22 cellular contexts compared by ENCODE assay signal in the genomic region with DNA sequence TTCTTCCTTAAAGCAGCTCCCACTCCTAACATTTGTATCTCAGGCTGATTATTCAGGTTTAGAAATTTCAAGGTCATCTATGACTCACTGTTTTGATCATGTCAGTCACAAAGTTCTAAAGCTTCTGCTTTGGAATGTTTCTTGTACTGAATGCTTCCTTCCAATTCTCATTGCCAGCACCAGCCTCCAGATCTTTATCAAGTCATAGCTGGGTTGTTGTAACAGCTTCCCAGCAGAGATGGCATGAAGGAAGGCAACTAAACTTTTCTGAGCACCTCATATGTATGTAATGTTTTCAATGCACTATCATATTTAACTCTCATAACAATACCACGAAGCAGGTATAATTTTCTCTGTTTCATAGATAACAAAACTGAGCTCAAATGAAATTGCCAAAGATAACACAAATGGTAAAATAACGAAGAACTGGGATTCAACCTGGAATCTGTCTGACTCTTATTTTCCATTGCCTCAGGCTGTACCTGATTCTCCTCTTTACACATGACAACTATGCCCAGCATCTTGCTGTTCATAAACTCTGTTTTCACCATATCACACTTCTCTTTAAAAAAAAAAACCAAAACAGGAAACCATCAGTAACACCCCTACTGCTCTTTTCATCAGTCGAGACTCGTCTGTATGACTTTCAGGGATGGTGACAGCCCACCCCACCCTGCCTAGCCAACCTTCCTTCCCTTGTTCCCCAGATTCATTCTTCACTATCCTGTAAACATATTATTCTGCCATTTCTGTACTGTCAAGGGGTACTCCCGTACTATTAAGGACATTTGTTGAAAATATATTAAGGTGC. TPM values are rescaled to one million over a fixed set of nuclear protein-coding genes. Genes with fewer than 3 reads are reported as not detected.
A peak's percentile ranks its signal among the peaks of the same experiment; 100 is the strongest.
DNase-seq lines count a peak whose midpoint lies in the region; ATAC-seq, FAIRE-seq and TF ChIP-seq lines count a peak whose summit lies in the region.
"Had no signal": no experiment of that assay in that cellular context is flagged by ENCODE, and none has a peak within 500 bp of the region (broad histone marks: within the 10 kb centered on the region; RNA-seq: fewer than 3 reads in every experiment).

No MANE protein-coding gene starts in this region.

- H3K27ac Mint-ChIP-seq in central memory CD8-positive, alpha-beta T cell (ENCODE audit: low read depth), result peak overlapping the region; percentile 72
- H3K27ac Mint-ChIP-seq in neural progenitor cell (no peak overlapping the region), type B pancreatic cell (no peak overlapping the region)
- H3K27ac Mint-ChIP-seq: activated CD4-positive, alpha-beta memory T cell treated with anti-CD3 and anti-CD28 coated beads for 36 hours; activated naive CD8-positive, alpha-beta T cell; activated T-cell treated with anti-CD3 and anti-CD28 coated beads, Interleukin-2, amount 50 U/mL, for 24 hours; brain; stimulated activated memory B cell treated with anti-CD40 and anti-IgM and Interleukin-4, amounts not matched to agents 10 μg/mL and 1 μg/mL and 100 μg/mL, for 72 hours had no signal

- H3K27me3 Mint-ChIP-seq in central memory CD8-positive, alpha-beta T cell, result peaks cover 32% of the 10 kb centered on the region
- H3K27me3 Mint-ChIP-seq in neural progenitor cell (ENCODE audit: insufficient read depth, low read depth) (peaks cover 2% of the 10 kb centered on the region), type B pancreatic cell (peaks cover 6% of the 10 kb centered on the region)

- FAIRE-seq in HTR-8/SVneo (lab: Jason Lieb, UNC), result no peak
- FAIRE-seq: GM18507, H1 had no signal

- no peak overlapping the region for H3K56ac ChIP-seq in mesendoderm (ENCODE audit: low read length)

- H3K79me2 ChIP-seq in mesendoderm (ENCODE audit: control insufficient read depth, insufficient read depth, low read length), result no peaks in the 10 kb centered on the region
- no peaks in the 10 kb centered on the region for H3K79me2 ChIP-seq in neural progenitor cell (ENCODE audit: low read depth)

- H2AK5ac ChIP-seq in mesendoderm (ENCODE audit: low read length), result no peak overlapping the region

- no peak overlapping the region for H2AFZ ChIP-seq in neural progenitor cell (replicated peaks)

- H2BK5ac ChIP-seq in mesendoderm (ENCODE audit: low read length), result no peak overlapping the region

- H3K4ac ChIP-seq in mesendoderm (ENCODE audit: low read depth, low read length), result no peak overlapping the region

- no peaks in the 10 kb centered on the region for H3K9me3 ChIP-seq in neural progenitor cell (ENCODE audit: low read depth)
- H3K9me3 ChIP-seq: left ventricle myocardium inferior, testis had no signal

- no peaks in the 10 kb centered on the region for H3K36me3 Mint-ChIP-seq in central memory CD8-positive, alpha-beta T cell (ENCODE audit: insufficient read depth)
- H3K36me3 Mint-ChIP-seq in neural progenitor cell (no peaks in the 10 kb centered on the region), type B pancreatic cell (no peaks in the 10 kb centered on the region)
- H3K36me3 Mint-ChIP-seq: activated CD4-positive, alpha-beta memory T cell treated with anti-CD3 and anti-CD28 coated beads for 36 hours; brain; stimulated activated memory B cell treated with anti-CD40 and anti-IgM and Interleukin-4, amounts not matched to agents 10 μg/mL and 1 μg/mL and 100 μg/mL, for 72 hours had no signal

- no peaks in the 10 kb centered on the region for H3F3A ChIP-seq in neural progenitor cell (ENCODE audit: low read depth)

- H3K79me1 ChIP-seq in mesendoderm (ENCODE audit: low read length), result no peaks in the 10 kb centered on the region

- no peak overlapping the region for H3K18ac ChIP-seq in mesendoderm (ENCODE audit: low read length)

- no peak overlapping the region for H4K8ac ChIP-seq in mesendoderm (ENCODE audit: low read depth, low read length)

- no peaks in the 10 kb centered on the region for H4K20me1 ChIP-seq in neural progenitor cell (ENCODE audit: low read depth)

- no peaks in the 10 kb centered on the region for H3K9me3 Mint-ChIP-seq in central memory CD8-positive, alpha-beta T cell
- H3K9me3 Mint-ChIP-seq in neural progenitor cell (no peaks in the 10 kb centered on the region), type B pancreatic cell (no peaks in the 10 kb centered on the region)
- H3K9me3 Mint-ChIP-seq: activated CD4-positive, alpha-beta memory T cell treated with anti-CD3 and anti-CD28 coated beads for 36 hours; activated T-cell treated with anti-CD3 and anti-CD28 coated beads, Interleukin-2, amount 50 U/mL, for 24 hours; brain; stimulated activated memory B cell treated with anti-CD40 and anti-IgM and Interleukin-4, amounts not matched to agents 10 μg/mL and 1 μg/mL and 100 μg/mL, for 72 hours had no signal

- no peak overlapping the region for H3K9ac ChIP-seq in mesendoderm (ENCODE audit: low read length)
- no peak overlapping the region for H3K9ac ChIP-seq in neural progenitor cell

- no peak overlapping the region for H4K5ac ChIP-seq in mesendoderm (ENCODE audit: low read length)

- H3K4me2 ChIP-seq in mesendoderm (ENCODE audit: low read length), result no peak overlapping the region
- H3K4me2 ChIP-seq in neural progenitor cell, result no peak overlapping the region

- no peak overlapping the region for H2BK15ac ChIP-seq in mesendoderm (replicated peaks; ENCODE audit: low read depth)

- H3K36me3 ChIP-seq in mesendoderm (ENCODE audit: control insufficient read depth, insufficient read depth, low read length), result no peaks in the 10 kb centered on the region
- no peaks in the 10 kb centered on the region for H3K36me3 ChIP-seq in neural progenitor cell
- H3K36me3 ChIP-seq: left ventricle myocardium inferior had no signal

- H3K27me3 ChIP-seq in mesendoderm (ENCODE audit: insufficient read depth, low read length, poor library complexity), result no peaks in the 10 kb centered on the region
- H3K27me3 ChIP-seq in neural progenitor cell, result no peaks in the 10 kb centered on the region
- H3K27me3 ChIP-seq: testis had no signal

- H3K27ac ChIP-seq in mesendoderm (ENCODE audit: low read depth, low read length), result no peak overlapping the region
- H3K27ac ChIP-seq in neural progenitor cell, result no peak overlapping the region
- H3K27ac ChIP-seq: left ventricle myocardium inferior, testis had no signal

- H3K4me1 Mint-ChIP-seq in central memory CD8-positive, alpha-beta T cell, result peaks cover 18% of the 10 kb centered on the region
- H3K4me1 Mint-ChIP-seq in neural progenitor cell (no peaks in the 10 kb centered on the region), type B pancreatic cell (ENCODE audit: unreplicated experiment) (peaks cover 12% of the 10 kb centered on the region)
- H3K4me1 Mint-ChIP-seq: brain; stimulated activated memory B cell treated with anti-CD40 and anti-IgM and Interleukin-4, amounts not matched to agents 10 μg/mL and 1 μg/mL and 100 μg/mL, for 72 hours had no signal

- no CpG with 5 or more reads among the region's 5 CpGs for WGBS in mesendoderm (ENCODE audit: extremely low coverage, insufficient coverage, low lambda C conversion rate)

- DNase-seq in COLO829 (ENCODE audit: low spot score) (peak; percentile 25), HTR-8/SVneo (ENCODE audit: insufficient read length, low spot score) (peak; percentile 10), mesendoderm (peak; percentile 18), neural progenitor cell (ENCODE audit: low spot score) (no peak), type B pancreatic cell (ENCODE audit: extremely low spot score, unreplicated experiment) (no peak), NCI-H748 (lab: John Stamatoyannopoulos, UW; ENCODE audit: unreplicated experiment) (no peak)
- DNase-seq in central memory CD8-positive, alpha-beta T cell (ENCODE audit: low spot score in 2 of 2), result no peak
- DNase-seq: activated CD4-positive, alpha-beta memory T cell treated with anti-CD3 and anti-CD28 coated beads for 36 hours; activated T-cell treated with anti-CD3 and anti-CD28 coated beads, Interleukin-2, amount 50 U/mL, for 24 hours; DND-41; left ventricle myocardium inferior; NCI-H1105 treated with DMSO at 0.1 percent for 48 hours; NCI-H510A; nucleus accumbens; SHP77; testis had no signal

- peak; percentile 94 for ATAC-seq in central memory CD8-positive, alpha-beta T cell (replicated peaks; ENCODE audit: extremely low read depth, poor library complexity, severe bottlenecking)
- no peak for ATAC-seq in GM21515 (IDR thresholded peaks at IDR 0.05; ENCODE audit: unreplicated experiment)
- ATAC-seq: stimulated activated memory B cell treated with anti-CD40 and anti-IgM and Interleukin-4, amounts not matched to agents 10 μg/mL and 1 μg/mL and 100 μg/mL, for 72 hours had no signal

- peak overlapping the region; percentile 3 for H3K4me3 Mint-ChIP-seq in central memory CD8-positive, alpha-beta T cell
- no peak overlapping the region for H3K4me3 Mint-ChIP-seq in neural progenitor cell
- no peak overlapping the region for H3K4me3 Mint-ChIP-seq in type B pancreatic cell
- H3K4me3 Mint-ChIP-seq: activated CD4-positive, alpha-beta memory T cell treated with anti-CD3 and anti-CD28 coated beads for 36 hours; activated naive CD8-positive, alpha-beta T cell; activated T-cell treated with anti-CD3 and anti-CD28 coated beads, Interleukin-2, amount 50 U/mL, for 24 hours; brain; stimulated activated memory B cell treated with anti-CD40 and anti-IgM and Interleukin-4, amounts not matched to agents 10 μg/mL and 1 μg/mL and 100 μg/mL, for 72 hours had no signal

- H3K4me3 ChIP-seq in mesendoderm (ENCODE audit: low read length) (no peak overlapping the region), neural progenitor cell (no peak overlapping the region)
- H3K4me3 ChIP-seq: left ventricle myocardium inferior, testis had no signal

- no peak overlapping the region for H2BK120ac ChIP-seq in mesendoderm (ENCODE audit: low read depth, low read length)

- TF ChIP-seq CTCF in neural progenitor cell (IDR thresholded peaks at IDR 0.05) (no peak), type B pancreatic cell (conservative IDR thresholded peaks at IDR 0.05) (no peak)

- peaks cover 3% of the 10 kb centered on the region for H3K4me1 ChIP-seq in mesendoderm (ENCODE audit: control insufficient read depth, low read depth, low read length)
- no peaks in the 10 kb centered on the region for H3K4me1 ChIP-seq in neural progenitor cell

- H3K23ac ChIP-seq in mesendoderm (ENCODE audit: low read length), result no peak overlapping the region

RNA-seq across cellular contexts. Expression of gene TRPC3, which starts 13.4 kb away (rescaled TPM):
- 0.03 TPM for polyA plus RNA-seq in mesendoderm (2013, experiment 1 of 2)
- polyA plus RNA-seq in mesendoderm (2013, experiment 2 of 2), result 0.01 TPM
- 0.17 TPM in 1 of 2 replicates, not detected in the other for total RNA-seq in neural progenitor cell (ENCODE audit: low replicate concordance)
- 0.45 and 1.0 TPM in 2 replicates for total RNA-seq in type B pancreatic cell (ENCODE audit: low replicate concordance)

Comparison
In these comparisons a context has a peak if more than half of its experiments do, and no peak if none do; other contexts are left out.
1. DNase-seq: peak in COLO829 (single experiment), HTR-8/SVneo (single experiment) and mesendoderm (single experiment); none in central memory CD8-positive, alpha-beta T cell (0 of 2), neural progenitor cell (single experiment), type B pancreatic cell (single experiment) and NCI-H748 (single experiment).